ENCODE assay signal across 1 cellular context in the genomic region with DNA sequence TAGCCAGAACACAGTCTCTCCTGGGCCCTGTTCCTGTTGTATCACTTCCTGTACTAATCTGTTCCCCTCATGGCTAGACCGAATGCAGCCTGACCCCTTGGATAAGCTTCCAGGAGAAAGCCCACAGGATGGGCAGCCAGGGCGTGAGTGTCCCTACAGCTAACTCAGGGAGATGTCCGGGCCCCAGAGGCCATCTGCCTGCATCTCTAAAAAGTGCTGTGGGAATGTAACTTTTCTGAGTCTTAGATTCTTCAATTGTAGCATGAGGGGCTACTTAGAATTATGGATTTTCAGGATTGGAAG.
TF ChIP-seq lines count a peak whose summit lies in the region.

No MANE protein-coding gene starts in this region.

TF ChIP-seq in SK-N-SH, 30 proteins besides CTCF, POLR2A, EP300 and RAD21 (continued from another document):
- TF ChIP-seq TCF12 (IDR thresholded peaks at IDR 0.05) = no peak
- TF ChIP-seq SMC3 (IDR thresholded peaks at IDR 0.05; ENCODE audit: low read depth, low read length) = no peak
- no peak for TF ChIP-seq NRF1 (IDR thresholded peaks at IDR 0.05; ENCODE audit: low read depth, low read length)
- no peak for TF ChIP-seq TEAD4 (IDR thresholded peaks at IDR 0.05; ENCODE audit: borderline replicate concordance, insufficient read depth)
- TF ChIP-seq SIN3A (IDR thresholded peaks at IDR 0.05; ENCODE audit: borderline replicate concordance, low read depth, low read length) = no peak
